In the genomic region with DNA sequence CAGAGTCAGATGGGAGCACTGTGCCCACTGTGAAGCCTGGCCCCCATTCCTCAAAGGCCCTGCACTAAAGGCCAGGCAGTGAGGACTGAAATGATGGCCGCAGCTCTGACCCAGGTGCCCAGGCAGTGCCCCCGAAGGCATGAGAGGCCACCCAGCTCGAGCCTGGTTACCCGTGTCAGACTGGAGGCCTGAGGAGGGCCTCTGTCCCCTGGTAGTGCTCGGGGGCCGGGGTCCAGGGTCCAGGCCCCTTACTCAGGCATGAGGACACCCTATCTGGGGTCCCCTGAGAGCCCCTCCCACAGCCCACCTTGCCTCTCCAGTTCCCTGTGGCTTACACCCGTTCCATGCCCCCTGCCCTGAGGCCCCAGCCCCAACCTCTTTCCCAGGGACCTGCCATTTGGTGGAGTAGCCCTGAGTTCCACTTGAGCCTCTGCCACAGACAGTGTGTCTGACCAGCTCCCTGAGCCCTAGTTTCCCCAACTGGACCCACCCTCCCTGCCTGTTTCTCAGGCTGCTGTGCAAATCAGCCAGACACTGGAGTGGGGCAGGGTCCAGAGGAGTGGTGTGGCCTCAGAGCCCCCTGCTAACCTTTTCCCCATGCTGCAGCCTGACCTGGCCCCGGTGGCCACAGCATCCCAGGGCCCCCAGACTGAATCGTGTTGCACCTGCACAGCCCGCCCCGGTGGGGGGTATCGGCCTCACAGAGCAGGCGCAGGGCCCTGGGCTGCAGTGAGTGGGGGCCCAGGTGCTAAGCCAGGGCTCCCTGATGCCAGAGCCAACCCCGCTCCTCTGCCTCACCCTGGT, we compare ENCODE assay signal across 1 cellular context.
TF ChIP-seq lines count a peak whose summit lies in the region.

No MANE protein-coding gene starts in this region.

TF ChIP-seq in H1, 55 proteins besides CTCF, POLR2A, EP300 and RAD21:
- TF ChIP-seq CREB1 (IDR thresholded peaks at IDR 0.05) (no peak), CEBPB (IDR thresholded peaks at IDR 0.05; ENCODE audit: low read depth, low read length) (no peak), SP1 (IDR thresholded peaks at IDR 0.05; ENCODE audit: low read depth, low read length) (no peak)
